9 cellular contexts compared by ENCODE assay signal in genomic region chr10:124114696-124115095, GRCh38.
"Had no signal": no experiment of that assay in that cellular context is flagged by ENCODE, and none has a peak within 500 bp of the region (broad histone marks: within the 10 kb centered on the region; RNA-seq: fewer than 3 reads in every experiment).

No MANE protein-coding gene starts in this region.

- ATAC-seq: GM23338, HepG2 had no signal

- H3K4me3 ChIP-seq: GM23338 had no signal

- FAIRE-seq: H1, H54, HepG2 had no signal

- H3K27ac ChIP-seq: HL-60, KMS-11 had no signal

- H3K4me2 ChIP-seq: GM23338, KMS-11 had no signal

- DNase-seq: H9, HCEC 1CT, KBM-7 had no signal

- H3K9ac ChIP-seq: KMS-11 had no signal
